ENCODE assay signal across 8 cellular contexts in genomic region chr19:10718205-10719196, GRCh38. TPM values are rescaled to one million over a fixed set of nuclear protein-coding genes. Genes with fewer than 3 reads are reported as not detected.
A peak's percentile ranks its signal among the peaks of the same experiment; 100 is the strongest.
DNase-seq lines count a peak whose midpoint lies in the region; ATAC-seq and TF ChIP-seq lines count a peak whose summit lies in the region.

No MANE protein-coding gene starts in this region.

- H3K9ac ChIP-seq in Loucy (ENCODE audit: low read depth, low read length, poor library complexity, severe bottlenecking) (peak overlapping the region; percentile 98), mucosa of stomach (ENCODE audit: low read length) (peak overlapping the region; percentile 98)

- peak overlapping the region; percentile 85 for H2AFZ ChIP-seq in Loucy (ENCODE audit: low read length)

- ATAC-seq in GM21526 (IDR thresholded peaks at IDR 0.05; ENCODE audit: low FRiP score, unreplicated experiment) = peak; percentile 5

- intact Hi-C loops in Caco-2 (cut with micrococcal nuclease; ENCODE audit: unreplicated experiment) = no loop called here

- peak overlapping the region; percentile 99 for H3K4me3 ChIP-seq in Caco-2 (ENCODE audit: low read depth, low read length)
- peak overlapping the region; percentile 96 for H3K4me3 ChIP-seq in Loucy (ENCODE audit: low read length, poor library complexity, severe bottlenecking)
- peak overlapping the region; percentile 89 for H3K4me3 ChIP-seq in epithelial cell of esophagus (ENCODE audit: low read length)
- H3K4me3 ChIP-seq in mucosa of stomach (ENCODE audit: low read length) = peak overlapping the region; percentile 93

- no peak for TF ChIP-seq CTCF in Caco-2 (IDR thresholded peaks at IDR 0.05; ENCODE audit: insufficient read depth in 1 of 2, low read depth in 1 of 2, low read length in 1 of 2, severe bottlenecking in 1 of 2, unreplicated experiment in 1 of 2)
- no peak for TF ChIP-seq CTCF in Loucy (conservative IDR thresholded peaks at IDR 0.05; ENCODE audit: low read length)
- TF ChIP-seq CTCF in epithelial cell of esophagus (IDR thresholded peaks at IDR 0.05; ENCODE audit: insufficient read depth, low read depth, low read length, missing control alignments) = no peak

- H3K9me3 ChIP-seq in Caco-2 (no peaks in the 10 kb centered on the region), Loucy (ENCODE audit: insufficient read depth, low read depth, low read length) (no peaks in the 10 kb centered on the region), mucosa of stomach (ENCODE audit: control insufficient read depth, low read length) (no peaks in the 10 kb centered on the region)

- no TSS peak for BruUV-seq in Caco-2 (replicated peaks; lab: Mats Ljungman, UMichigan)

- H3K4me3 Mint-ChIP-seq in Caco-2 (ENCODE audit: unreplicated experiment) = peak overlapping the region; percentile 93

- peaks cover 49% of the 10 kb centered on the region for H4K20me1 ChIP-seq in Loucy (ENCODE audit: insufficient read depth, low read length, poor library complexity, severe bottlenecking)

- peak in 1 of 2 experiments; percentile 63 for DNase-seq in Caco-2
- peak; percentile 57 for DNase-seq in activated CD8-positive, alpha-beta memory T cell treated with anti-CD3 and anti-CD28 coated beads, Interleukin-2, amount 50 U/mL, for 4 hours
- DNase-seq in epithelial cell of esophagus (ENCODE audit: low read depth) = peak; percentile 42
- peak in 24 of 49 donors; percentile 8 to 76 (median 52) for DNase-seq in substantia nigra (lab: John Stamatoyannopoulos, UW)
- DNase-seq in globus pallidus (ENCODE audit: low spot score) = no peak

- peaks cover 2% of the 10 kb centered on the region; the same call in 1 of the 2 replicates for H3K36me3 ChIP-seq in Caco-2 (ENCODE audit: control insufficient read depth, insufficient read depth, low read length)
- H3K36me3 ChIP-seq in Loucy (ENCODE audit: insufficient read depth, low read length) = no peaks in the 10 kb centered on the region
- no peaks in the 10 kb centered on the region for H3K36me3 ChIP-seq in mucosa of stomach (ENCODE audit: control insufficient read depth, insufficient read depth, low read length)

- 0 out of 2 replicates have a peak, but pooled peaks cover 5% of the 10 kb centered on the region for H3K4me1 ChIP-seq in Caco-2
- peaks cover 29% of the 10 kb centered on the region for H3K4me1 ChIP-seq in Loucy (ENCODE audit: insufficient read depth, low read length, poor library complexity, severe bottlenecking)
- peaks cover 27% of the 10 kb centered on the region for H3K4me1 ChIP-seq in mucosa of stomach (ENCODE audit: control insufficient read depth, insufficient read depth, low read length)

- H3K9me2 ChIP-seq in Loucy (replicated peaks; ENCODE audit: low read depth, low read length) = no peaks in the 10 kb centered on the region

- peaks cover 10% of the 10 kb centered on the region for H3K36me3 Mint-ChIP-seq in Caco-2 (ENCODE audit: insufficient read depth, unreplicated experiment)

- peaks cover 8% of the 10 kb centered on the region for H3K4me1 Mint-ChIP-seq in Caco-2 (ENCODE audit: low read depth, unreplicated experiment)

- no peaks in the 10 kb centered on the region for H3F3A ChIP-seq in Loucy (ENCODE audit: low read depth)

- H3K27ac Mint-ChIP-seq in Caco-2 (ENCODE audit: unreplicated experiment) = peak overlapping the region; percentile 76

- peak overlapping the region; percentile 97 for H3K4me2 ChIP-seq in Loucy (ENCODE audit: low read depth, low read length, poor library complexity, severe bottlenecking)

- CTCF ChIA-PET in Caco-2 (lab: Charles Lee) = interaction anchor here (0.5 to 1.9 kb wide), 17 partner anchors 10 to 371 kb away, joined by 3 to 20 read pairs (median 5); partner anchors contain the start of genes LDLR, QTRT1 and TMED1

- peak overlapping the region; percentile 91 for H3K27ac ChIP-seq in substantia nigra (ENCODE audit: low read depth, low read length, poor library complexity, severe bottlenecking)

- H3K27me3 ChIP-seq in Caco-2 (replicated peaks; ENCODE audit: control insufficient read depth, insufficient read depth, low read length) (no peaks in the 10 kb centered on the region), Loucy (ENCODE audit: insufficient read depth, low read length, poor library complexity, severe bottlenecking) (no peaks in the 10 kb centered on the region), mucosa of stomach (ENCODE audit: control insufficient read depth, insufficient read depth, low read length) (no peaks in the 10 kb centered on the region)

- no peaks in the 10 kb centered on the region for H3K9me3 Mint-ChIP-seq in Caco-2 (ENCODE audit: unreplicated experiment)

- no peaks in the 10 kb centered on the region for H3K27me3 Mint-ChIP-seq in Caco-2 (ENCODE audit: insufficient read depth, unreplicated experiment)

- peaks cover 56% of the 10 kb centered on the region for H3K79me2 ChIP-seq in Loucy (ENCODE audit: insufficient read depth, low read length)

- POLR2A ChIA-PET in Caco-2 (lab: Charles Lee) = interaction anchor here (1.2 to 2.1 kb wide), 4 partner anchors 12 to 117 kb away, joined by 3 to 19 read pairs (median 5); partner anchors contain the start of gene TMED1

RNA-seq across cellular contexts. Expression of gene DNM2, which starts 0.6 kb away (rescaled TPM):
- 137 and 138 TPM in 2 replicates for total RNA-seq in Caco-2 (2022)

RNA-seq across cellular contexts. Expression of gene QTRT1, which starts 17.3 kb away (rescaled TPM):
- total RNA-seq in Caco-2 (2022) = 32.2 and 43.4 TPM in 2 replicates
